In genomic region chr13:99176309-99177276, GRCh38 we compare ENCODE assay signal across 8 cellular contexts. TPM values are rescaled to one million over a fixed set of nuclear protein-coding genes. Genes with fewer than 3 reads are reported as not detected.
DNase-seq lines count a peak whose midpoint lies in the region; ATAC-seq and TF ChIP-seq lines count a peak whose summit lies in the region.

No MANE protein-coding gene starts in this region.

- peaks cover 48% of the 10 kb centered on the region for H3K4me1 Mint-ChIP-seq in CD14-positive monocyte
- H3K4me1 Mint-ChIP-seq in naive B cell: peaks cover 34 to 46% (median 41%) of the 10 kb centered on the region in 3 donors

- intact Hi-C loops in CD14-positive monocyte (cut with micrococcal nuclease): loop anchor here (1.0 to 10.0 kb wide), 3 partner anchors 91 to 261 kb away; no protein-coding TSS in a partner anchor

- TF ChIP-seq CTCF in CD14-positive monocyte (IDR thresholded peaks at IDR 0.05) (peak; percentile 99), epithelial cell of esophagus (IDR thresholded peaks at IDR 0.05; ENCODE audit: insufficient read depth, low read depth, low read length, missing control alignments) (peak; percentile 96)

- H3K27ac Mint-ChIP-seq in CD14-positive monocyte (peak overlapping the region in 2 of 7 donors; percentile 13 to 48), naive B cell (peak overlapping the region in 4 of 6 donors; percentile 14 to 92 (median 86))

- peaks cover under 1 to 15% (median 6%) of the 10 kb centered on the region in 7 donors for H3K9me3 Mint-ChIP-seq in CD14-positive monocyte
- H3K9me3 Mint-ChIP-seq in naive B cell: peaks cover 0 to 2% (median 0%) of the 10 kb centered on the region in 7 donors

- peaks cover 2 to 3% of the 10 kb centered on the region in 2 donors for H3K36me3 Mint-ChIP-seq in CD14-positive monocyte
- H3K36me3 Mint-ChIP-seq in naive B cell: no peaks in the 10 kb centered on the region

- H3K27me3 Mint-ChIP-seq in CD14-positive monocyte (ENCODE audit: low read depth in 3 of 3) (peaks cover 46 to 49% (median 48%) of the 10 kb centered on the region in 3 donors), naive B cell (peaks cover 0 to 14% (median 6%) of the 10 kb centered on the region in 3 donors)

- H3K4me3 Mint-ChIP-seq in CD14-positive monocyte (peak overlapping the region; percentile 61 to 62), naive B cell (peak overlapping the region in 7 of 8 donors; percentile 12 to 81 (median 69))

- peak; percentile 71 for DNase-seq in CD14-positive monocyte (ENCODE audit: low spot score)
- peak; percentile 44 to 46 for DNase-seq in NOMO-1 (lab: John Stamatoyannopoulos, UW; ENCODE audit: unreplicated experiment in 2 of 2)
- peak; percentile 27 for DNase-seq in activated CD8-positive, alpha-beta memory T cell treated with anti-CD3 and anti-CD28 coated beads, Interleukin-2, amount 50 U/mL, for 1 hour (ENCODE audit: extremely low read depth)
- DNase-seq in epithelial cell of esophagus (ENCODE audit: low read depth): peak; percentile 68
- peak; percentile 77 for DNase-seq in naive B cell
- DNase-seq in stimulated activated CD8-positive, alpha-beta memory T cell treated with anti-CD3 and anti-CD28 coated beads, Interleukin-7, amount 100 ng/mL, for 48 hours (ENCODE audit: extremely low read depth in 1 of 2, low read depth in 1 of 2): peak; percentile 43 to 68

- no peak overlapping the region for H3K4me3 ChIP-seq in epithelial cell of esophagus (ENCODE audit: low read length)

- ATAC-seq in GM19372 (IDR thresholded peaks at IDR 0.05; ENCODE audit: low read depth, unreplicated experiment): peak; percentile 84
- ATAC-seq in HG03520 (IDR thresholded peaks at IDR 0.05; ENCODE audit: unreplicated experiment): peak; percentile 70
- peak; percentile 88 to 89 for ATAC-seq in naive B cell (ENCODE audit: low read depth in 2 of 2)

RNA-seq across cellular contexts. Expression of gene UBAC2, which starts 24.1 kb away (rescaled TPM):
- polyA plus RNA-seq in CD14-positive monocyte (100 to 1,000 TPM in 1 of 2 donors, 10 to 100 TPM in 1; 96.7 to 113 TPM), naive B cell (ENCODE audit: low read depth in 6 of 6) (100 to 1,000 TPM; 107 to 132 (median 115) TPM)

Comparison
In these comparisons a context has a peak if more than half of its experiments do, and no peak if none do; other contexts are left out.
1. DNase-seq: peak in every context shown above with its lines; median percentile 77 in naive B cell; 71 in CD14-positive monocyte; 68 in epithelial cell of esophagus; 56 in stimulated activated CD8-positive, alpha-beta memory T cell treated with anti-CD3 and anti-CD28 coated beads, Interleukin-7, amount 100 ng/mL, for 48 hours; 45 in NOMO-1; 27 in activated CD8-positive, alpha-beta memory T cell treated with anti-CD3 and anti-CD28 coated beads, Interleukin-2, amount 50 U/mL, for 1 hour.